16 cellular contexts compared by ENCODE assay signal in genomic region chr12:43028826-43029225, GRCh38.
DNase-seq lines count a peak whose midpoint lies in the region; ATAC-seq, FAIRE-seq and TF ChIP-seq lines count a peak whose summit lies in the region.
"Had no signal": no experiment of that assay in that cellular context is flagged by ENCODE, and none has a peak within 500 bp of the region (broad histone marks: within the 10 kb centered on the region; RNA-seq: fewer than 3 reads in every experiment).

No MANE protein-coding gene starts in this region.

- H3K36me3 ChIP-seq in neuronal stem cell (replicated peaks in 1 of 2; ENCODE audit: control insufficient read depth in 2 of 2, insufficient read depth in 2 of 2, low read length in 2 of 2) = no peaks in the 10 kb centered on the region
- H3K36me3 ChIP-seq: BE2C had no signal

- H3K4me1 Mint-ChIP-seq in chondrocyte (ENCODE audit: low read depth) = peaks cover 25% of the 10 kb centered on the region

- no peak for DNase-seq in H54 (ENCODE audit: insufficient read length, low spot score)
- peak; percentile 13 for DNase-seq in NOMO-1 treated with dmso at 0.1 percent for 144 hours (lab: John Stamatoyannopoulos, UW; ENCODE audit: unreplicated experiment)
- no peak for DNase-seq in chondrocyte (ENCODE audit: low spot score)
- DNase-seq in neuronal stem cell (ENCODE audit: low spot score) = no peak
- no peak for DNase-seq in NCI-H1105 (lab: John Stamatoyannopoulos, UW)
- no peak for DNase-seq in activated naive CD4-positive, alpha-beta T cell treated with anti-CD3 and anti-CD28 coated beads, Interleukin-2, amount 50 U/mL, for 16 hours
- DNase-seq: BE2C; CD8-positive, alpha-beta T cell; DND-41; H7; Karpas-422; NCI-H146; NCI-H2107; NCI-H345 had no signal

- no peak overlapping the region for H2BK15ac ChIP-seq in neuronal stem cell (ENCODE audit: low read length)

- H3K18ac ChIP-seq in neuronal stem cell (ENCODE audit: low read length) = no peak overlapping the region

- no peak overlapping the region for H3K9ac ChIP-seq in neuronal stem cell (ENCODE audit: low read depth, low read length, poor library complexity)

- no peak overlapping the region for H3K23ac ChIP-seq in neuronal stem cell (ENCODE audit: low read depth, low read length, poor library complexity)

- H4K8ac ChIP-seq in neuronal stem cell (ENCODE audit: low read depth, low read length) = no peak overlapping the region

- peak overlapping the region; percentile 6 for H3K27ac Mint-ChIP-seq in chondrocyte (ENCODE audit: unreplicated experiment)
- H3K27ac Mint-ChIP-seq: CD8-positive, alpha-beta T cell had no signal

- peak; percentile 27 for FAIRE-seq in H54 (lab: Jason Lieb, UNC)

- no peak overlapping the region for H2BK12ac ChIP-seq in neuronal stem cell (ENCODE audit: low read length)

- peaks cover 0 to 7% of the 10 kb centered on the region in 2 donors for H3K9me3 ChIP-seq in neuronal stem cell (replicated peaks in 1 of 2; ENCODE audit: control insufficient read depth in 2 of 2, insufficient read depth in 1 of 2, low read depth in 1 of 2, low read length in 2 of 2)
- H3K9me3 ChIP-seq: BE2C had no signal

- no peak overlapping the region for H3K4me2 ChIP-seq in neuronal stem cell (ENCODE audit: insufficient read depth, low read length, poor library complexity, severe bottlenecking)

- H3K79me1 ChIP-seq in neuronal stem cell (ENCODE audit: low read depth, low read length) = no peaks in the 10 kb centered on the region

- no peaks in the 10 kb centered on the region for H3K27me3 Mint-ChIP-seq in chondrocyte (ENCODE audit: low read depth)

- no peak for ATAC-seq in HG02884 (IDR thresholded peaks at IDR 0.05; ENCODE audit: unreplicated experiment)
- ATAC-seq: CD8-positive, alpha-beta T cell had no signal

- no peak overlapping the region for H4K91ac ChIP-seq in neuronal stem cell (ENCODE audit: low read depth, low read length, poor library complexity)

- H2BK5ac ChIP-seq in neuronal stem cell (ENCODE audit: low read length) = no peak overlapping the region

- no peak overlapping the region for H3K27ac ChIP-seq in neuronal stem cell (replicated peaks; ENCODE audit: low read length)
- H3K27ac ChIP-seq: SK-N-MC had no signal

- no peak overlapping the region for H2BK120ac ChIP-seq in neuronal stem cell (ENCODE audit: low read depth, low read length)

- no peak for TF ChIP-seq POLR2A in H54 (IDR thresholded peaks at IDR 0.05; ENCODE audit: low read depth, low read length)

- no peak overlapping the region for H3K4me3 ChIP-seq in neuronal stem cell (ENCODE audit: low read length in 2 of 2)
- H3K4me3 ChIP-seq: SK-N-MC had no signal

- no peak overlapping the region for H3K14ac ChIP-seq in neuronal stem cell (ENCODE audit: low read length)

- H3K9me3 Mint-ChIP-seq in chondrocyte (ENCODE audit: low read depth) = peaks cover 25% of the 10 kb centered on the region

- peak overlapping the region; percentile 64 for H2AFZ ChIP-seq in neuronal stem cell (ENCODE audit: low read length)

- WGBS in neuronal stem cell (ENCODE audit: extremely low coverage in 2 of 2, insufficient read length in 2 of 2, insufficient replicate concordance in 1 of 2), 2 donors = no CpG with 5 or more reads among the region's 3 CpGs

- no peak for TF ChIP-seq CTCF in chondrocyte (IDR thresholded peaks at IDR 0.05)

- peaks cover 1% of the 10 kb centered on the region for H3K36me3 Mint-ChIP-seq in chondrocyte (ENCODE audit: low read depth)
- H3K36me3 Mint-ChIP-seq: CD8-positive, alpha-beta T cell had no signal

- no peak overlapping the region for H3K4ac ChIP-seq in neuronal stem cell (ENCODE audit: low read length)

- no peaks in the 10 kb centered on the region for H3K27me3 ChIP-seq in neuronal stem cell (ENCODE audit: control insufficient read depth in 3 of 3, insufficient read depth in 3 of 3, low read depth in 1 of 3, low read length in 3 of 3)
- H3K27me3 ChIP-seq: BE2C had no signal

- no peak overlapping the region for H2AK5ac ChIP-seq in neuronal stem cell (ENCODE audit: low read depth, low read length)

- H3K4me1 ChIP-seq in neuronal stem cell (ENCODE audit: control insufficient read depth in 2 of 2, insufficient read depth in 1 of 2, low read depth in 1 of 2, low read length in 2 of 2) = no peaks in the 10 kb centered on the region
- H3K4me1 ChIP-seq: BE2C had no signal

- no peak overlapping the region for H3K4me3 Mint-ChIP-seq in chondrocyte (ENCODE audit: unreplicated experiment)
- H3K4me3 Mint-ChIP-seq: CD8-positive, alpha-beta T cell had no signal
